In the genomic region with DNA sequence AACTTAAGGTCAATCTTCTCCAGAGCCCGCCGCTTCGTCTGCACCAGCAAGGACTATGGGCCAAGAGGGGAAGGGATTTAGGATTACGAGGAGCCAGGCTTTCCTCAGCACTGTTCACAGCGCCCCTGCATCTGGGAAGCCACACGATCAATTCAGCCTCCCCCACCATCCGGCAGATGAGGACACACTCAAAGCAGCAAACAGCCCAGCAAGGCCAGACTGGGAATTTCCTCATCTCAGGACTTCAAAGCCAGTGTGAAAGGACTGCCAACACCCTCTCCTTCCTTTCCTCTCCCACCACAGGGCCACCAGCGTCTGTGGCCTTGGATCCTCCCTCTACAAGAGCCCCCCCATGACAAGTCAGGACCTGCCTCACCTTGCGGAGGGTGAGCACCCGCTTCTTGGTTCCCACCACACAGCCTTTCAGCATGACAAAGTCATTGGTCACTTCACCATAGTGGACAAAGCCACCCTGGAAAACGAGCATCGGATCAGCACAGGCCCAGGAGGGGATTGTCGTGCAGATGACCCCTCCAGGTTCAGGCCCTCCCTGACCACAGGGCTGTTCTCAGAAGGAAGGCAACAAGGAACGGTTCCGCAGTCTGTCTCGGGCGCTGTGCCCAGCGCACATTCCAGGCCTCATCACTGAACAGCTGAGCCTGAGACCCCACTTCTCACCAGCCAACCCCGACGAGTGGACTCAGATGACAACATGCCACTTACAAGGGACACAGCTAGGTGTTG, we compare ENCODE assay signal across 12 cellular contexts.
DNase-seq lines count a peak whose midpoint lies in the region; ATAC-seq and TF ChIP-seq lines count a peak whose summit lies in the region.
"Had no signal": no experiment of that assay in that cellular context is flagged by ENCODE, and none has a peak within 500 bp of the region (broad histone marks: within the 10 kb centered on the region; RNA-seq: fewer than 3 reads in every experiment).

No MANE protein-coding gene starts in this region.

- peak overlapping the region; percentile 56 for H3K4me3 Mint-ChIP-seq in activated naive CD8-positive, alpha-beta T cell treated with anti-CD3 and anti-CD28 coated beads, Interleukin-2, amount 50 U/mL, for 24 hours
- peak overlapping the region; percentile 10 for H3K4me3 Mint-ChIP-seq in nephron progenitor cell

- no peak for ATAC-seq in activated naive CD8-positive, alpha-beta T cell treated with anti-CD3 and anti-CD28 coated beads, Interleukin-2, amount 50 U/mL, for 24 hours
- no peak for ATAC-seq in GM21423 (IDR thresholded peaks at IDR 0.05; ENCODE audit: unreplicated experiment)

- peak overlapping the region; percentile 83 for H3K27ac Mint-ChIP-seq in activated naive CD8-positive, alpha-beta T cell treated with anti-CD3 and anti-CD28 coated beads, Interleukin-2, amount 50 U/mL, for 24 hours
- peak overlapping the region; percentile 94 for H3K27ac Mint-ChIP-seq in nephron progenitor cell

- DNase-seq in DMS 273 (lab: John Stamatoyannopoulos, UW; ENCODE audit: unreplicated experiment) (peak; percentile 40), DMS 273 treated with DMSO at 0.1 percent for 48 hours (lab: John Stamatoyannopoulos, UW) (no peak), HFF-Myc (ENCODE audit: extremely low read depth, low read depth) (no peak), nephron progenitor cell (no peak), NCI-H1092 (lab: John Stamatoyannopoulos, UW) (no peak), NCI-H2196 treated with DMSO at 0.1 percent for 48 hours (lab: John Stamatoyannopoulos, UW; ENCODE audit: unreplicated experiment) (no peak)
- no peak for DNase-seq in activated naive CD8-positive, alpha-beta T cell treated with anti-CD3 and anti-CD28 coated beads, Interleukin-2, amount 50 U/mL, for 24 hours
- DNase-seq: 8988T, GOT3, tibial artery had no signal

- H3K36me3 Mint-ChIP-seq in activated naive CD8-positive, alpha-beta T cell treated with anti-CD3 and anti-CD28 coated beads, Interleukin-2, amount 50 U/mL, for 24 hours (ENCODE audit: low read depth) = peaks cover 69% of the 10 kb centered on the region
- peaks cover 76% of the 10 kb centered on the region for H3K36me3 Mint-ChIP-seq in nephron progenitor cell (ENCODE audit: low read depth)

- peak overlapping the region; percentile 98 for H3K4me3 ChIP-seq in HFF-Myc (replicated peaks; ENCODE audit: low read depth, low read length)
- H3K4me3 ChIP-seq: prostate gland, tibial artery had no signal

- no peaks in the 10 kb centered on the region for H3K27me3 Mint-ChIP-seq in activated naive CD8-positive, alpha-beta T cell treated with anti-CD3 and anti-CD28 coated beads, Interleukin-2, amount 50 U/mL, for 24 hours
- H3K27me3 Mint-ChIP-seq in nephron progenitor cell (ENCODE audit: low read depth, poor library complexity) = peaks cover 7% of the 10 kb centered on the region

- no peaks in the 10 kb centered on the region for H3K9me3 Mint-ChIP-seq in activated naive CD8-positive, alpha-beta T cell treated with anti-CD3 and anti-CD28 coated beads, Interleukin-2, amount 50 U/mL, for 24 hours
- no peaks in the 10 kb centered on the region for H3K9me3 Mint-ChIP-seq in nephron progenitor cell

- no peak for TF ChIP-seq CTCF in HFF-Myc (IDR thresholded peaks at IDR 0.05; ENCODE audit: low read depth, low read length, missing control alignments)
- no peak for TF ChIP-seq CTCF in nephron progenitor cell (IDR thresholded peaks at IDR 0.05)

- H3K4me1 Mint-ChIP-seq in activated naive CD8-positive, alpha-beta T cell treated with anti-CD3 and anti-CD28 coated beads, Interleukin-2, amount 50 U/mL, for 24 hours = peaks cover 56% of the 10 kb centered on the region
- peaks cover 66% of the 10 kb centered on the region for H3K4me1 Mint-ChIP-seq in nephron progenitor cell
